In genomic region chr3:48660800-48661400, GRCh38 we compare ENCODE assay signal across 1 cellular context.
A peak's percentile ranks its signal among the peaks of the same experiment; 100 is the strongest.
TF ChIP-seq lines count a peak whose summit lies in the region.

No MANE protein-coding gene starts in this region.

TF ChIP-seq in HepG2, 621 proteins besides CTCF, POLR2A, EP300 and RAD21:
- TF ChIP-seq ZFAT (CRISPR knock-in tag; conservative IDR thresholded peaks at IDR 0.05) (no peak), CERS6 (CRISPR knock-in tag; IDR thresholded peaks at IDR 0.05) (no peak), TERF1 (CRISPR knock-in tag; IDR thresholded peaks at IDR 0.05) (no peak), PAXIP1 (CRISPR knock-in tag; conservative IDR thresholded peaks at IDR 0.05) (no peak), DNMT1 (CRISPR knock-in tag; IDR thresholded peaks at IDR 0.05) (0 out of 2 replicates have a peak, but pooled peaks have one; percentile 53)
